8 cellular contexts compared by ENCODE assay signal in genomic region chr21:32279377-32279680, GRCh38. TPM values are rescaled to one million over a fixed set of nuclear protein-coding genes. Genes with fewer than 3 reads are reported as not detected.
DNase-seq lines count a peak whose midpoint lies in the region; ATAC-seq and TF ChIP-seq lines count a peak whose summit lies in the region.

No MANE protein-coding gene starts in this region.

- CTCF ChIA-PET in IMR-90 (lab: Yijun Ruan, JAX), result interaction anchor here (0.6 to 1.2 kb wide), 3 partner anchors 85 to 943 kb away, joined by 3 to 4 read pairs (median 4); no protein-coding TSS in a partner anchor

- TF ChIP-seq CTCF in IMR-90 (conservative IDR thresholded peaks at IDR 0.05; ENCODE audit: low read depth, low read length) (no peak), osteoblast (IDR thresholded peaks at IDR 0.05; ENCODE audit: extremely low read depth, low read depth, low read length) (no peak)

- in situ Hi-C loops in IMR-90 (cut with MboI; ENCODE audit: low sequenced_read_pairs), result no loop called here

- H2BK5ac ChIP-seq in IMR-90 (ENCODE audit: low read depth, low read length, poor library complexity, severe bottlenecking), result peak overlapping the region; percentile 16

- H3K4ac ChIP-seq in IMR-90 (ENCODE audit: low read depth, low read length), result peak overlapping the region; percentile 71

- H2AK9ac ChIP-seq in IMR-90 (replicated peaks; ENCODE audit: low read depth, low read length, poor library complexity), result peak overlapping the region; percentile 83

- peak overlapping the region; percentile 66 for H3K9ac ChIP-seq in IMR-90 (ENCODE audit: low read depth, low read length)

- H3K36me3 ChIP-seq in IMR-90 (ENCODE audit: control insufficient read depth, insufficient read depth, low read length) (peaks cover 1% of the 10 kb centered on the region; the same call in 1 of the 2 replicates), ectodermal cell (ENCODE audit: control insufficient read depth, insufficient read depth, low read length) (peaks cover 3% of the 10 kb centered on the region), osteoblast (ENCODE audit: insufficient read depth, low read length) (no peaks in the 10 kb centered on the region)

- ATAC-seq in GM18499 (IDR thresholded peaks at IDR 0.05; ENCODE audit: insufficient read depth, unreplicated experiment), result peak; percentile 13
- no peak for ATAC-seq in IMR-90 (ENCODE audit: low read depth)

- peak overlapping the region; percentile 72 for H4K5ac ChIP-seq in IMR-90 (ENCODE audit: low read depth, low read length)

- H2BK20ac ChIP-seq in IMR-90 (ENCODE audit: low read depth, low read length), result no peak overlapping the region

- no peaks in the 10 kb centered on the region for H3K27me3 ChIP-seq in IMR-90 (ENCODE audit: control insufficient read depth, insufficient read depth, low read length)
- H3K27me3 ChIP-seq in ectodermal cell (ENCODE audit: control insufficient read depth, insufficient read depth, low read length, poor library complexity, severe bottlenecking), result no peaks in the 10 kb centered on the region
- no peaks in the 10 kb centered on the region for H3K27me3 ChIP-seq in osteoblast (ENCODE audit: insufficient read depth, low read length)

- no peak overlapping the region for H3K18ac ChIP-seq in IMR-90 (ENCODE audit: low read depth, low read length)

- H3K9me3 ChIP-seq in IMR-90 (ENCODE audit: control insufficient read depth, insufficient read depth, low read length) (no peaks in the 10 kb centered on the region), ectodermal cell (ENCODE audit: control insufficient read depth, low read length) (no peaks in the 10 kb centered on the region), osteoblast (ENCODE audit: low read depth, low read length) (no peaks in the 10 kb centered on the region)

- H3K4me2 ChIP-seq in IMR-90 (ENCODE audit: low read depth, low read length), result peak overlapping the region; percentile 64
- H3K4me2 ChIP-seq in osteoblast (ENCODE audit: insufficient read depth, low read length), result peak overlapping the region; percentile 98

- H2AK5ac ChIP-seq in IMR-90 (ENCODE audit: low read depth, low read length), result no peak overlapping the region

- no peak overlapping the region for H2BK15ac ChIP-seq in IMR-90 (ENCODE audit: low read depth, low read length)

- H3K9me1 ChIP-seq in IMR-90 (ENCODE audit: insufficient read depth, low read length), result peaks cover 6% of the 10 kb centered on the region; the same call in 1 of the 2 replicates

- peak overlapping the region; percentile 49 to 93 for H4K8ac ChIP-seq in IMR-90 (ENCODE audit: low read depth in 2 of 2, low read length in 2 of 2)

- peak overlapping the region; percentile 4; the same call in 1 of the 2 replicates for H2BK120ac ChIP-seq in IMR-90 (ENCODE audit: low read depth, low read length)

- H3K27ac ChIP-seq in IMR-90 (ENCODE audit: insufficient read depth, low read length) (peak overlapping the region; percentile 20), ectodermal cell (ENCODE audit: insufficient read depth, low read depth, low read length, poor library complexity, severe bottlenecking) (no peak overlapping the region), osteoblast (ENCODE audit: low read depth, low read length) (peak overlapping the region; percentile 93)

- peak overlapping the region; percentile 45 for H3K14ac ChIP-seq in IMR-90 (replicated peaks; ENCODE audit: low read depth, low read length)

- dilution Hi-C loops in IMR-90 (cut with HindIII; ENCODE audit: low sequenced_read_pairs, unreplicated experiment), result no loop called here

- no CpG with 5 or more reads among the region's 10 CpGs for WGBS in IMR-90 (ENCODE audit: extremely low coverage in 2 of 2, insufficient read length in 1 of 2), 2 experiments
- WGBS in ectodermal cell, 2 experiments, result 12 to 25% methylated on average over 8 to 10 of the region's 10 CpGs

- peaks cover 15 to 19% of the 10 kb centered on the region in 2 experiments for H3K79me1 ChIP-seq in IMR-90 (ENCODE audit: low read depth in 1 of 2, low read length in 2 of 2)

- DNase-seq in IMR-90 (no peak), osteoblast (ENCODE audit: insufficient read length, low spot score, missing footprints) (no peak), kidney glomerular epithelial cell (lab: John Stamatoyannopoulos, UW) (no peak), NCI-H1417 treated with DMSO at 0.1 percent for 48 hours (lab: John Stamatoyannopoulos, UW) (no peak), DMS 273 treated with DMSO at 0.1 percent for 48 hours (lab: John Stamatoyannopoulos, UW) (no peak), KG1 (lab: John Stamatoyannopoulos, UW) (no peak)

- peaks cover 5% of the 10 kb centered on the region for H3K4me1 ChIP-seq in IMR-90 (ENCODE audit: control insufficient read depth, insufficient read depth, low read length)
- H3K4me1 ChIP-seq in ectodermal cell (ENCODE audit: control insufficient read depth, insufficient read depth, low read length), result peaks cover 6% of the 10 kb centered on the region
- peaks cover 17% of the 10 kb centered on the region for H3K4me1 ChIP-seq in osteoblast (ENCODE audit: insufficient read depth, low read length)

- POLR2A ChIA-PET in IMR-90 (lab: Charles Lee; ENCODE audit: unreplicated experiment), result no interaction called here

- peak overlapping the region; percentile 50; the same call in 1 of the 2 replicates for H3K56ac ChIP-seq in IMR-90 (ENCODE audit: extremely low read depth, insufficient read depth, low read length)

- intact Hi-C loops in IMR-90 (cut with micrococcal nuclease), result no loop called here

- H3K79me2 ChIP-seq in osteoblast (ENCODE audit: insufficient read depth, low read length), result peaks cover 24% of the 10 kb centered on the region

- no peak for TF ChIP-seq RAD21 in IMR-90 (IDR thresholded peaks at IDR 0.05; ENCODE audit: low read length)

- no peak; the same call in 1 of the 2 replicates for TF ChIP-seq POLR2A in IMR-90 (IDR thresholded peaks at IDR 0.05; ENCODE audit: low read depth, low read length)

- peak overlapping the region; percentile 29 for H4K91ac ChIP-seq in IMR-90 (ENCODE audit: insufficient read depth, low read depth, low read length)

- H3K4me3 ChIP-seq in IMR-90 (ENCODE audit: insufficient read depth, low read depth, low read length), result peak overlapping the region; percentile 53
- peak overlapping the region; percentile 95 for H3K4me3 ChIP-seq in ectodermal cell (ENCODE audit: insufficient read depth, low read depth, low read length)
- peak overlapping the region; percentile 98 for H3K4me3 ChIP-seq in osteoblast (ENCODE audit: insufficient read depth, low read length)

- H2AFZ ChIP-seq in IMR-90 (replicated peaks; ENCODE audit: low read length, poor library complexity), result peak overlapping the region; percentile 93
- peak overlapping the region; percentile 92 for H2AFZ ChIP-seq in osteoblast (ENCODE audit: low read length)

- peak overlapping the region; percentile 45 for H3K23ac ChIP-seq in IMR-90 (ENCODE audit: low read depth, low read length)

- BruUV-seq in IMR-90 (replicated peaks; lab: Mats Ljungman, UMichigan), result no TSS peak

- H4K20me1 ChIP-seq in IMR-90 (ENCODE audit: insufficient read depth, low read length), result no peaks in the 10 kb centered on the region
- H4K20me1 ChIP-seq in osteoblast (ENCODE audit: insufficient read depth, low read length), result no peaks in the 10 kb centered on the region

TF ChIP-seq in IMR-90, 13 proteins besides CTCF, POLR2A, EP300 and RAD21 (continues in another document):
- no peak for TF ChIP-seq SMC3 (IDR thresholded peaks at IDR 0.05; ENCODE audit: low read depth, low read length)
- TF ChIP-seq MXI1 (IDR thresholded peaks at IDR 0.05; ENCODE audit: borderline replicate concordance, low read depth, low read length), result no peak
- TF ChIP-seq CEBPB (IDR thresholded peaks at IDR 0.05; ENCODE audit: low read depth, low read length), result no peak
- TF ChIP-seq USF2 (IDR thresholded peaks at IDR 0.05; ENCODE audit: low read depth, low read length), result no peak
- no peak for TF ChIP-seq MAFK (IDR thresholded peaks at IDR 0.05; ENCODE audit: low read depth, low read length)
- TF ChIP-seq RFX5 (IDR thresholded peaks at IDR 0.05; ENCODE audit: low read depth, low read length), result no peak
- no peak for TF ChIP-seq MAZ (IDR thresholded peaks at IDR 0.05; ENCODE audit: borderline replicate concordance, low read depth, low read length)
- no peak for TF ChIP-seq FOS (IDR thresholded peaks at IDR 0.05; ENCODE audit: low read depth, low read length)
- TF ChIP-seq RCOR1 (IDR thresholded peaks at IDR 0.05; ENCODE audit: insufficient replicate concordance, low read length), result no peak
- no peak for TF ChIP-seq BHLHE40 (IDR thresholded peaks at IDR 0.05; ENCODE audit: low read depth, low read length)
- no peak for TF ChIP-seq NFE2L2 (IDR thresholded peaks at IDR 0.05; ENCODE audit: low read depth, low read length)

RNA-seq across cellular contexts. Expression of gene MIS18A, which starts 0.5 kb away (rescaled TPM):
- total RNA-seq in IMR-90 (2012; rRNA removed) (4.5 and 8.1 TPM in 2 replicates), osteoblast (3.8 and 4.3 TPM in 2 replicates)
- polyA plus RNA-seq in IMR-90 (2012; rRNA removed), result 7.6 and 8.2 TPM in 2 replicates
- 9.0 and 11.2 TPM in 2 replicates for polyA plus RNA-seq in IMR-90 (2012; cell fraction: cytosol; rRNA removed)
- 2.5 and 2.9 TPM in 2 replicates for polyA plus RNA-seq in IMR-90 (2012; cell fraction: nucleus; rRNA removed; ENCODE audit: low replicate concordance)
- 56.0 TPM for polyA plus RNA-seq in ectodermal cell (2013, experiment 1 of 4)
- 55.8 TPM for polyA plus RNA-seq in ectodermal cell (2013, experiment 2 of 4)
- polyA plus RNA-seq in ectodermal cell (2013, experiment 3 of 4), result 45.2 TPM
- 48.9 TPM for polyA plus RNA-seq in ectodermal cell (2013, experiment 4 of 4)

RNA-seq across cellular contexts. Expression of gene MRAP, which starts 19.3 kb away (rescaled TPM):
- total RNA-seq in IMR-90 (2012; rRNA removed) (not detected in 2 replicates), osteoblast (0.59 and 0.72 TPM in 2 replicates)
- not detected in 2 replicates for polyA plus RNA-seq in IMR-90 (2012; rRNA removed)
- polyA plus RNA-seq in IMR-90 (2012; cell fraction: cytosol; rRNA removed), result not detected in 2 replicates
- polyA plus RNA-seq in IMR-90 (2012; cell fraction: nucleus; rRNA removed; ENCODE audit: low replicate concordance), result not detected in 2 replicates
- polyA plus RNA-seq in ectodermal cell (2013, experiment 1 of 4), result not detected
- polyA plus RNA-seq in ectodermal cell (2013, experiment 2 of 4), result not detected
- polyA plus RNA-seq in ectodermal cell (2013, experiment 3 of 4), result not detected
- polyA plus RNA-seq in ectodermal cell (2013, experiment 4 of 4), result not detected
